Comparison of ENCODE assay signal across 8 cellular contexts in the genomic region with DNA sequence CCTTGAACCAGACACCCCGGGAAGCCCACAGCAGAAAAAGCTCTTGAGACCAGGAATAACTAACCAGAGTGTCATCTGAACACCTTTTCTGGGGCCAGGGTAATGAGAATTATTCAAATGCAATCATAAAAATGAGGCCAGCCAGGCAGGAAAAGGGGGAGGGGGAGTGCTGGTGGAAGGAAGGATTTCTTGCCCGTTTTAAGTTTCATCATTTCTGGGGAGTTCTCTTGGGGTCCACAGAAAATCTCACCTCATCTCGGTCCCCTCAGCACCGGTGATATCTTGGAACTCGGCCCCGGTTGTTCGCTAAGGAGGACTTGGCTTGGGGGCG. TPM values are rescaled to one million over a fixed set of nuclear protein-coding genes. Genes with fewer than 3 reads are reported as not detected.
DNase-seq lines count a peak whose midpoint lies in the region; ATAC-seq and TF ChIP-seq lines count a peak whose summit lies in the region.

No MANE protein-coding gene starts in this region.

- peak overlapping the region; percentile 41; the same call in 1 of the 2 replicates for H3K27ac ChIP-seq in HUES6 (ENCODE audit: low read depth, low read length)
- H3K27ac ChIP-seq in iPS-18a (ENCODE audit: low read length): peak overlapping the region; percentile 56

- intact Hi-C loops in activated CD8-positive, alpha-beta T cell treated with anti-CD3 and anti-CD28 coated beads for 36 hours (cut with micrococcal nuclease): loop anchor here (10.0 kb wide), 1 partner anchor 181 kb away; no protein-coding TSS in a partner anchor

- no peaks in the 10 kb centered on the region for H3K9me3 ChIP-seq in HUES6 (ENCODE audit: control insufficient read depth, insufficient read depth, low read depth, low read length)
- H3K9me3 ChIP-seq in iPS-18a (ENCODE audit: control insufficient read depth, low read depth, low read length): no peaks in the 10 kb centered on the region
- no peaks in the 10 kb centered on the region for H3K9me3 ChIP-seq in skeletal muscle satellite cell (replicated peaks; ENCODE audit: low read length)

- peaks cover 51% of the 10 kb centered on the region for H3K27me3 Mint-ChIP-seq in activated CD8-positive, alpha-beta T cell treated with anti-CD3 and anti-CD28 coated beads for 36 hours

- H3K9ac ChIP-seq in HUES6 (ENCODE audit: low read length) (peak overlapping the region; percentile 59), iPS-18a (ENCODE audit: low read length) (peak overlapping the region; percentile 74), skeletal muscle satellite cell (ENCODE audit: low read depth, low read length) (peak overlapping the region; percentile 78)

- no peak overlapping the region for H3K27ac Mint-ChIP-seq in activated CD8-positive, alpha-beta T cell treated with anti-CD3 and anti-CD28 coated beads for 36 hours

- no peak for DNase-seq in activated CD8-positive, alpha-beta T cell treated with anti-CD3 and anti-CD28 coated beads for 36 hours
- DNase-seq in SW480 (ENCODE audit: low spot score): no peak

- peaks cover 1% of the 10 kb centered on the region for H3K36me3 Mint-ChIP-seq in activated CD8-positive, alpha-beta T cell treated with anti-CD3 and anti-CD28 coated beads for 36 hours (ENCODE audit: low read depth)

- peak overlapping the region; percentile 78 for H3K4me2 ChIP-seq in skeletal muscle satellite cell (ENCODE audit: low read length)

- H3K27me3 ChIP-seq in HUES6 (ENCODE audit: control insufficient read depth, insufficient read depth, low read length) (peaks cover 40% of the 10 kb centered on the region), iPS-18a (ENCODE audit: control insufficient read depth, insufficient read depth, low read length) (peaks cover 37% of the 10 kb centered on the region), skeletal muscle satellite cell (ENCODE audit: control insufficient read depth, insufficient read depth, low read length) (no peaks in the 10 kb centered on the region)

- TF ChIP-seq CTCF in activated CD8-positive, alpha-beta T cell treated with anti-CD3 and anti-CD28 coated beads for 36 hours (IDR thresholded peaks at IDR 0.05): no peak

- peak overlapping the region; percentile 17 for H3K4me3 Mint-ChIP-seq in activated CD8-positive, alpha-beta T cell treated with anti-CD3 and anti-CD28 coated beads for 36 hours

- peaks cover 41% of the 10 kb centered on the region for H3K4me1 ChIP-seq in HUES6 (ENCODE audit: control insufficient read depth, insufficient read depth, low read length)
- H3K4me1 ChIP-seq in iPS-18a (ENCODE audit: control insufficient read depth, low read depth, low read length): peaks cover 44% of the 10 kb centered on the region
- peaks cover 28% of the 10 kb centered on the region for H3K4me1 ChIP-seq in skeletal muscle satellite cell (ENCODE audit: control insufficient read depth, insufficient read depth, low read length)

- peaks cover 21% of the 10 kb centered on the region for H3K4me1 Mint-ChIP-seq in activated CD8-positive, alpha-beta T cell treated with anti-CD3 and anti-CD28 coated beads for 36 hours (ENCODE audit: low read depth)

- CTCF ChIA-PET in activated CD8-positive, alpha-beta T cell treated with anti-CD3 and anti-CD28 coated beads for 36 hours (lab: Charles Lee): interaction anchor here (1.0 to 1.7 kb wide), 2 partner anchors 52 to 210 kb away, joined by 3 to 8 read pairs; partner anchors contain the start of gene CCDC15

- no peaks in the 10 kb centered on the region for H3K36me3 ChIP-seq in HUES6 (ENCODE audit: control insufficient read depth, insufficient read depth, low read length)
- no peaks in the 10 kb centered on the region for H3K36me3 ChIP-seq in iPS-18a (ENCODE audit: control insufficient read depth, low read depth, low read length)
- H3K36me3 ChIP-seq in skeletal muscle satellite cell (ENCODE audit: insufficient read depth, low read length): no peaks in the 10 kb centered on the region

- ATAC-seq in activated CD8-positive, alpha-beta T cell treated with anti-CD3 and anti-CD28 coated beads for 36 hours: no peak
- ATAC-seq in GM19452 (IDR thresholded peaks at IDR 0.05; ENCODE audit: unreplicated experiment) (no peak), HG02884 (IDR thresholded peaks at IDR 0.05; ENCODE audit: unreplicated experiment) (no peak), HG03521 (IDR thresholded peaks at IDR 0.05; ENCODE audit: unreplicated experiment) (no peak)

- POLR2A ChIA-PET in activated CD8-positive, alpha-beta T cell treated with anti-CD3 and anti-CD28 coated beads for 36 hours (lab: Charles Lee): no interaction called here

- no peaks in the 10 kb centered on the region for H3K9me3 Mint-ChIP-seq in activated CD8-positive, alpha-beta T cell treated with anti-CD3 and anti-CD28 coated beads for 36 hours

- H3K4me3 ChIP-seq in HUES6 (ENCODE audit: low read depth, low read length) (peak overlapping the region; percentile 65), iPS-18a (ENCODE audit: low read length) (peak overlapping the region; percentile 55), skeletal muscle satellite cell (ENCODE audit: low read length) (peak overlapping the region; percentile 68)

RNA-seq across cellular contexts. Expression of gene PKNOX2, which starts 0.5 kb away (rescaled TPM):
- not detected for total RNA-seq in activated CD8-positive, alpha-beta T cell treated with anti-CD3 and anti-CD28 coated beads for 36 hours
- 0.25 and 1.3 TPM in 2 replicates for total RNA-seq in skeletal muscle satellite cell (2012; rRNA removed)

RNA-seq across cellular contexts. Expression of gene TMEM218, which starts 52.6 kb away (rescaled TPM):
- total RNA-seq in activated CD8-positive, alpha-beta T cell treated with anti-CD3 and anti-CD28 coated beads for 36 hours: 10 to 100 TPM; 12.7 to 13.3 TPM
- 23.8 and 24.8 TPM in 2 replicates for total RNA-seq in skeletal muscle satellite cell (2012; rRNA removed)
